In genomic region chr1:151578941-151579340, GRCh38 we compare ENCODE assay signal across 17 cellular contexts.
"Had no signal": no experiment of that assay in that cellular context is flagged by ENCODE, and none has a peak within 500 bp of the region (broad histone marks: within the 10 kb centered on the region; RNA-seq: fewer than 3 reads in every experiment).

No MANE protein-coding gene starts in this region.

- DNase-seq: activated CD4-positive, alpha-beta memory T cell treated with anti-CD3 and anti-CD28 coated beads, Interleukin-2, amount 10 ng/mL, durations not matched to agents 7 days and 5 days; activated CD4-positive, alpha-beta T cell treated with anti-CD3 and anti-CD28 coated beads, Interleukin-2, amount 10 ng/mL, durations not matched to agents 24 days and 14 days; activated effector memory CD4-positive, alpha-beta T cell treated with Interleukin-2 at 50 U/mL for 16 hours; activated naive CD4-positive, alpha-beta T cell treated with anti-CD3 and anti-CD28 coated beads for 36 hours; activated naive CD8-positive, alpha-beta T cell treated with anti-CD3 and anti-CD28 coated beads, Interleukin-2, amount 10 ng/mL, durations not matched to agents 7 days and 5 days; activated T-cell treated with anti-CD3 and anti-CD28 coated beads, Interleukin-2, amount 50 U/mL, for 72 hours; amniotic stem cell; hippocampal formation; left ventricle myocardium inferior; ovary; stimulated activated CD4-positive, alpha-beta T cell treated with anti-CD3 and anti-CD28 coated beads, Interleukin-12 subunit alpha, Interleukin-12 subunit beta, amount 100 ng/mL, for 4 hours; stimulated activated CD4-positive, alpha-beta T cell treated with anti-CD3 and anti-CD28 coated beads, Interleukin-4, amount 100 ng/mL, for 4 hours; stimulated activated naive CD8-positive, alpha-beta T cell treated with anti-CD3 and anti-CD28 coated beads, Interleukin-15, Interleukin-2, amounts not matched to agents 100 U/mL and 50 U/mL, for 24 hours; thyroid gland had no signal

- ATAC-seq: activated T-cell treated with anti-CD3 and anti-CD28 coated beads, Interleukin-2, amount 50 U/mL, for 72 hours; natural killer cell treated with Interleukin-12 subunit alpha and Interleukin-12 subunit beta and Interleukin-15 and Interleukin-18, amount 100 ng/mL, for 72 hours; stimulated activated naive CD8-positive, alpha-beta T cell treated with anti-CD3 and anti-CD28 coated beads, Interleukin-15, Interleukin-2, amounts not matched to agents 100 U/mL and 50 U/mL, for 24 hours had no signal

- H3K9me3 ChIP-seq: left ventricle myocardium inferior, neutrophil, ovary, prostate gland, thyroid gland had no signal

- H3K36me3 ChIP-seq: neutrophil, ovary, prostate gland had no signal

- H3K4me3 ChIP-seq: left ventricle myocardium inferior, ovary, prostate gland, thyroid gland had no signal

- H3K4me1 ChIP-seq: left ventricle myocardium inferior, prostate gland had no signal

- H3K27ac ChIP-seq: left ventricle myocardium inferior, neutrophil, ovary, prostate gland, thyroid gland had no signal

- H3K27me3 ChIP-seq: neutrophil, ovary, thyroid gland had no signal
